Comparison of ENCODE assay signal across 18 cellular contexts in genomic region chr4:38684271-38684670, GRCh38. TPM values are rescaled to one million over a fixed set of nuclear protein-coding genes. Genes with fewer than 3 reads are reported as not detected.
DNase-seq lines count a peak whose midpoint lies in the region; ATAC-seq and TF ChIP-seq lines count a peak whose summit lies in the region.
"Had no signal": no experiment of that assay in that cellular context is flagged by ENCODE, and none has a peak within 500 bp of the region (broad histone marks: within the 10 kb centered on the region; RNA-seq: fewer than 3 reads in every experiment).

No MANE protein-coding gene starts in this region.

- peaks cover 18% of the 10 kb centered on the region for H3K36me3 ChIP-seq in CD8-positive, alpha-beta T cell (ENCODE audit: insufficient read depth, low read length)

- intact Hi-C loops in CD8-positive, alpha-beta T cell (cut with DNase I, micrococcal nuclease): no loop called here
- intact Hi-C loops in activated T-helper 1 cell treated with anti-CD3 and anti-CD28 coated beads, Interleukin-12 subunit alpha, Interleukin-12 subunit beta, Interleukin-2, Interleukin-4 antibody, amounts not matched to agents 30 ng/mL and 10 ng/mL and 1 ng/mL, durations not matched to agents 14 hours and 24 hours and 36 hours (cut with micrococcal nuclease): no loop called here

- peak overlapping the region; percentile 62 for H3K27ac Mint-ChIP-seq in CD8-positive, alpha-beta T cell
- peak overlapping the region; percentile 55 for H3K27ac Mint-ChIP-seq in activated T-helper 1 cell treated with anti-CD3 and anti-CD28 coated beads, Interleukin-12 subunit alpha, Interleukin-12 subunit beta, Interleukin-2, Interleukin-4 antibody, amounts not matched to agents 30 ng/mL and 10 ng/mL and 1 ng/mL, durations not matched to agents 14 hours and 24 hours and 36 hours
- peak overlapping the region; percentile 28 to 80 (median 72) for H3K27ac Mint-ChIP-seq in naive thymus-derived CD8-positive, alpha-beta T cell
- H3K27ac Mint-ChIP-seq: endodermal cell had no signal

- peaks cover 63% of the 10 kb centered on the region for H3K4me1 ChIP-seq in CD8-positive, alpha-beta T cell (ENCODE audit: insufficient read depth, low read length)
- H3K4me1 ChIP-seq: Caco-2 had no signal

- no peak overlapping the region for H3K27ac ChIP-seq in CD8-positive, alpha-beta T cell (ENCODE audit: low read depth, low read length)
- H3K27ac ChIP-seq: upper lobe of left lung had no signal

- H3K9me3 ChIP-seq in CD8-positive, alpha-beta T cell (ENCODE audit: low read length): no peaks in the 10 kb centered on the region
- H3K9me3 ChIP-seq: Caco-2, right atrium auricular region, upper lobe of left lung had no signal

- no peaks in the 10 kb centered on the region for H3K27me3 Mint-ChIP-seq in CD8-positive, alpha-beta T cell (ENCODE audit: low read depth)
- no peaks in the 10 kb centered on the region for H3K27me3 Mint-ChIP-seq in activated T-helper 1 cell treated with anti-CD3 and anti-CD28 coated beads, Interleukin-12 subunit alpha, Interleukin-12 subunit beta, Interleukin-2, Interleukin-4 antibody, amounts not matched to agents 30 ng/mL and 10 ng/mL and 1 ng/mL, durations not matched to agents 14 hours and 24 hours and 36 hours (ENCODE audit: insufficient read depth)
- H3K27me3 Mint-ChIP-seq in naive thymus-derived CD8-positive, alpha-beta T cell: no peaks in the 10 kb centered on the region
- H3K27me3 Mint-ChIP-seq: IgD-negative memory B cell had no signal

- peak; percentile 64 for ATAC-seq in CD8-positive, alpha-beta T cell
- ATAC-seq in GM18867 (IDR thresholded peaks at IDR 0.05; ENCODE audit: unreplicated experiment) (peak; percentile 71), HG03571 (IDR thresholded peaks at IDR 0.05; ENCODE audit: unreplicated experiment) (no peak)
- peak; percentile 73 to 83 for ATAC-seq in naive thymus-derived CD8-positive, alpha-beta T cell

- TF ChIP-seq CTCF in CD8-positive, alpha-beta T cell (IDR thresholded peaks at IDR 0.05): no peak

- CTCF ChIA-PET in CD8-positive, alpha-beta T cell (lab: Charles Lee): interaction anchor here (0.7 to 2.3 kb wide), 4 partner anchors 9 to 505 kb away, joined by 3 to 8 read pairs (median 6); no protein-coding TSS in a partner anchor

- peak overlapping the region; percentile 61 for H3K4me3 Mint-ChIP-seq in CD8-positive, alpha-beta T cell
- no peak overlapping the region for H3K4me3 Mint-ChIP-seq in activated T-helper 1 cell treated with anti-CD3 and anti-CD28 coated beads, Interleukin-12 subunit alpha, Interleukin-12 subunit beta, Interleukin-2, Interleukin-4 antibody, amounts not matched to agents 30 ng/mL and 10 ng/mL and 1 ng/mL, durations not matched to agents 14 hours and 24 hours and 36 hours
- peak overlapping the region in 9 of 10 donors; percentile 26 to 74 (median 60) for H3K4me3 Mint-ChIP-seq in naive thymus-derived CD8-positive, alpha-beta T cell
- H3K4me3 Mint-ChIP-seq: endodermal cell, IgD-negative memory B cell had no signal

- H3K27me3 ChIP-seq in CD8-positive, alpha-beta T cell (ENCODE audit: insufficient read depth, low read length): no peaks in the 10 kb centered on the region
- H3K27me3 ChIP-seq: right atrium auricular region, upper lobe of left lung had no signal

- peaks cover 80% of the 10 kb centered on the region for H3K36me3 Mint-ChIP-seq in CD8-positive, alpha-beta T cell
- peaks cover 36% of the 10 kb centered on the region for H3K36me3 Mint-ChIP-seq in activated T-helper 1 cell treated with anti-CD3 and anti-CD28 coated beads, Interleukin-12 subunit alpha, Interleukin-12 subunit beta, Interleukin-2, Interleukin-4 antibody, amounts not matched to agents 30 ng/mL and 10 ng/mL and 1 ng/mL, durations not matched to agents 14 hours and 24 hours and 36 hours (ENCODE audit: low read depth)
- peaks cover 0 to 77% (median 23%) of the 10 kb centered on the region in 3 donors for H3K36me3 Mint-ChIP-seq in naive thymus-derived CD8-positive, alpha-beta T cell

- no peaks in the 10 kb centered on the region for H3K9me3 Mint-ChIP-seq in CD8-positive, alpha-beta T cell
- H3K9me3 Mint-ChIP-seq in activated T-helper 1 cell treated with anti-CD3 and anti-CD28 coated beads, Interleukin-12 subunit alpha, Interleukin-12 subunit beta, Interleukin-2, Interleukin-4 antibody, amounts not matched to agents 30 ng/mL and 10 ng/mL and 1 ng/mL, durations not matched to agents 14 hours and 24 hours and 36 hours: no peaks in the 10 kb centered on the region
- H3K9me3 Mint-ChIP-seq in naive thymus-derived CD8-positive, alpha-beta T cell: no peaks in the 10 kb centered on the region
- H3K9me3 Mint-ChIP-seq: endodermal cell, IgD-negative memory B cell had no signal

- H3K4me1 Mint-ChIP-seq in CD8-positive, alpha-beta T cell (ENCODE audit: low read depth): peaks cover 90% of the 10 kb centered on the region
- peaks cover 49% of the 10 kb centered on the region for H3K4me1 Mint-ChIP-seq in activated T-helper 1 cell treated with anti-CD3 and anti-CD28 coated beads, Interleukin-12 subunit alpha, Interleukin-12 subunit beta, Interleukin-2, Interleukin-4 antibody, amounts not matched to agents 30 ng/mL and 10 ng/mL and 1 ng/mL, durations not matched to agents 14 hours and 24 hours and 36 hours (ENCODE audit: low read depth)
- H3K4me1 Mint-ChIP-seq in naive thymus-derived CD8-positive, alpha-beta T cell: peaks cover 35 to 92% (median 85%) of the 10 kb centered on the region in 4 donors

- no peak for DNase-seq in CD8-positive, alpha-beta T cell
- DNase-seq in activated T-helper 1 cell treated with anti-CD3 and anti-CD28 coated beads, Interleukin-12 subunit alpha, Interleukin-12 subunit beta, Interleukin-2, Interleukin-4 antibody, amounts not matched to agents 30 ng/mL and 10 ng/mL and 1 ng/mL, durations not matched to agents 14 hours and 24 hours and 36 hours (ENCODE audit: low spot score): no peak
- peak in 2 of 10 donors; percentile 44 to 47 for DNase-seq in naive thymus-derived CD8-positive, alpha-beta T cell
- DNase-seq in SKM-1 treated with dmso at 0.1 percent for 144 hours (lab: John Stamatoyannopoulos, UW; ENCODE audit: unreplicated experiment): no peak
- DNase-seq in activated effector memory CD4-positive, alpha-beta T cell treated with anti-CD3 and anti-CD28 coated beads, Interleukin-2, amount 50 U/mL, for 16 hours: no peak
- DNase-seq: Caco-2, endodermal cell, GOT3, head of caudate nucleus, NCI-H774, occipital lobe, OCI-M1, Right ventricle myocardium superior, upper lobe of left lung had no signal

- POLR2A ChIA-PET in CD8-positive, alpha-beta T cell (lab: Charles Lee): interaction anchor here (0.8 to 2.1 kb wide), 3 partner anchors 8 to 195 kb away, joined by 4 to 6 read pairs (median 4); no protein-coding TSS in a partner anchor
- POLR2A ChIA-PET in naive thymus-derived CD8-positive, alpha-beta T cell (lab: Charles Lee): no interaction called here

- no peak overlapping the region for H3K4me3 ChIP-seq in CD8-positive, alpha-beta T cell (ENCODE audit: low read depth, low read length)
- H3K4me3 ChIP-seq: right atrium auricular region, upper lobe of left lung had no signal

RNA-seq across cellular contexts. Expression of gene KLF3, which starts 20.3 kb away (rescaled TPM):
- total RNA-seq in CD8-positive, alpha-beta T cell: 100 to 1,000 TPM; 181 to 194 TPM
- total RNA-seq in activated T-helper 1 cell treated with anti-CD3 and anti-CD28 coated beads, Interleukin-12 subunit alpha, Interleukin-12 subunit beta, Interleukin-2, Interleukin-4 antibody, amounts not matched to agents 30 ng/mL and 10 ng/mL and 1 ng/mL, durations not matched to agents 14 hours and 24 hours and 36 hours: 1.8 and 1.9 TPM in 2 replicates
- total RNA-seq in naive thymus-derived CD8-positive, alpha-beta T cell: 100 to 1,000 TPM; 124 to 125 TPM
- polyA plus RNA-seq in naive thymus-derived CD8-positive, alpha-beta T cell: 10 to 100 TPM; 46.2 to 56.6 (median 50.8) TPM

Comparison
In these comparisons a context has a peak if more than half of its experiments do, and no peak if none do; other contexts are left out.
1. RNA of gene KLF3, which starts 20.3 kb away (total RNA-seq): 181 to 194 TPM in CD8-positive, alpha-beta T cell and 124 to 125 TPM in naive thymus-derived CD8-positive, alpha-beta T cell; 1.8 to 1.9 TPM in activated T-helper 1 cell treated with anti-CD3 and anti-CD28 coated beads, Interleukin-12 subunit alpha, Interleukin-12 subunit beta, Interleukin-2, Interleukin-4 antibody, amounts not matched to agents 30 ng/mL and 10 ng/mL and 1 ng/mL, durations not matched to agents 14 hours and 24 hours and 36 hours; every median in the first group is over 10 times any median in the second.
2. Peak in every context shown above with its lines, with median percentiles within 50 percentile points of each other: H3K27ac Mint-ChIP-seq.